Comparison of ENCODE assay signal across 30 cellular contexts in genomic region chr10:119456435-119456810, GRCh38.
"Had no signal": no experiment of that assay in that cellular context is flagged by ENCODE, and none has a peak within 500 bp of the region (broad histone marks: within the 10 kb centered on the region; RNA-seq: fewer than 3 reads in every experiment).

No MANE protein-coding gene starts in this region.

- H3K9me3 Mint-ChIP-seq: activated CD4-positive, alpha-beta T cell treated with anti-CD3 and anti-CD28 coated beads, Interleukin-2, amount 10 ng/mL, durations not matched to agents 24 days and 14 days; activated naive CD8-positive, alpha-beta T cell treated with anti-CD3 and anti-CD28 coated beads, Interleukin-2, amount 10 ng/mL, durations not matched to agents 7 days and 5 days; activated T-cell treated with anti-CD3 and anti-CD28 coated beads, Interleukin-2, amount 50 U/mL, for 4 hours had no signal

- H3K4me2 ChIP-seq: KMS-11, SK-N-SH had no signal

- H3K27me3 ChIP-seq: adrenal gland, MG63 had no signal

- H3K9me2 ChIP-seq: SK-N-SH had no signal

- H3K4me3 ChIP-seq: adrenal gland, MG63 had no signal

- H3K4me3 Mint-ChIP-seq: activated CD4-positive, alpha-beta T cell treated with anti-CD3 and anti-CD28 coated beads, Interleukin-2, amount 10 ng/mL, durations not matched to agents 24 days and 14 days; activated CD8-positive, alpha-beta memory T cell treated with anti-CD3 and anti-CD28 coated beads, Interleukin-2, amount 10 ng/mL, durations not matched to agents 7 days and 5 days; activated naive CD8-positive, alpha-beta T cell treated with anti-CD3 and anti-CD28 coated beads, Interleukin-2, amount 10 ng/mL, durations not matched to agents 7 days and 5 days; activated T-cell treated with anti-CD3 and anti-CD28 coated beads, Interleukin-2, amount 50 U/mL, for 4 hours had no signal

- H3K4me1 Mint-ChIP-seq: activated naive CD8-positive, alpha-beta T cell treated with anti-CD3 and anti-CD28 coated beads, Interleukin-2, amount 10 ng/mL, durations not matched to agents 7 days and 5 days had no signal

- ATAC-seq: activated CD4-positive, CD25-positive, alpha-beta regulatory T cell treated with anti-CD3 and anti-CD28 coated beads, Interleukin-2, amount 50 U/mL, for 24 hours; activated CD8-positive, alpha-beta memory T cell treated with anti-CD3 and anti-CD28 coated beads, Interleukin-2, amount 10 ng/mL, durations not matched to agents 7 days and 5 days; activated T-cell treated with anti-CD3 and anti-CD28 coated beads, Interleukin-2, amount 50 U/mL, for 4 hours; Panc1; Right ventricle myocardium inferior had no signal

- H3K27ac ChIP-seq: adrenal gland, KMS-11, WERI-Rb-1 had no signal

- H3K4me1 ChIP-seq: adrenal gland had no signal

- H3K36me3 ChIP-seq: MG63 had no signal

- H3K9me3 ChIP-seq: adrenal gland, MG63, SK-N-SH had no signal

- H3K27ac Mint-ChIP-seq: activated CD4-positive, alpha-beta T cell treated with anti-CD3 and anti-CD28 coated beads, Interleukin-2, amount 10 ng/mL, durations not matched to agents 24 days and 14 days; activated CD8-positive, alpha-beta memory T cell treated with anti-CD3 and anti-CD28 coated beads, Interleukin-2, amount 10 ng/mL, durations not matched to agents 7 days and 5 days; activated naive CD8-positive, alpha-beta T cell treated with anti-CD3 and anti-CD28 coated beads, Interleukin-2, amount 10 ng/mL, durations not matched to agents 7 days and 5 days had no signal

- H3K36me3 Mint-ChIP-seq: activated CD8-positive, alpha-beta memory T cell treated with anti-CD3 and anti-CD28 coated beads, Interleukin-2, amount 10 ng/mL, durations not matched to agents 7 days and 5 days; activated naive CD8-positive, alpha-beta T cell treated with anti-CD3 and anti-CD28 coated beads, Interleukin-2, amount 10 ng/mL, durations not matched to agents 7 days and 5 days had no signal

- H3K9ac ChIP-seq: KMS-11, SK-N-SH had no signal

- DNase-seq: activated CD4-positive, alpha-beta T cell treated with anti-CD3 and anti-CD28 coated beads, Interleukin-2, amount 10 ng/mL, durations not matched to agents 24 days and 14 days; activated CD4-positive, alpha-beta T cell treated with anti-CD3 and anti-CD28 coated beads, Interleukin-2, amount 50 U/mL, for 48 hours; activated CD8-positive, alpha-beta memory T cell treated with anti-CD3 and anti-CD28 coated beads, Interleukin-2, amount 10 ng/mL, durations not matched to agents 7 days and 5 days; activated gamma-delta T cell; activated naive CD4-positive, alpha-beta T cell treated with anti-CD3 and anti-CD28 coated beads, Interleukin-2, amount 50 U/mL, for 16 hours; activated naive CD8-positive, alpha-beta T cell treated with anti-CD3 and anti-CD28 coated beads, Interleukin-2, amount 10 ng/mL, durations not matched to agents 7 days and 5 days; activated T-cell treated with anti-CD3 and anti-CD28 coated beads, Interleukin-2, amount 50 U/mL, for 4 hours; adrenal gland; anterior cingulate cortex; caudate nucleus; MG63; MV-4-11; NCI-H1092 treated with DMSO at 0.1 percent for 48 hours; NCI-H1417 treated with DMSO at 0.1 percent for 48 hours; NCI-H1694; NCI-H2029; NCI-H2107; NCI-H2171 treated with DMSO at 0.1 percent for 48 hours; NCI-H226; NCI-H526; NCI-H82; OCI-M1; RPMI8226; SK-N-SH; T-helper 1 cell; WERI-Rb-1 had no signal

- H3K27me3 Mint-ChIP-seq: activated CD4-positive, alpha-beta T cell treated with anti-CD3 and anti-CD28 coated beads, Interleukin-2, amount 10 ng/mL, durations not matched to agents 24 days and 14 days; activated CD8-positive, alpha-beta memory T cell treated with anti-CD3 and anti-CD28 coated beads, Interleukin-2, amount 10 ng/mL, durations not matched to agents 7 days and 5 days had no signal
